Comparison of ENCODE assay signal across 22 cellular contexts in genomic region chr22:37068859-37069258, GRCh38. TPM values are rescaled to one million over a fixed set of nuclear protein-coding genes. Genes with fewer than 3 reads are reported as not detected.
DNase-seq lines count a peak whose midpoint lies in the region; ATAC-seq lines count a peak whose summit lies in the region.
"Had no signal": no experiment of that assay in that cellular context is flagged by ENCODE, and none has a peak within 500 bp of the region (broad histone marks: within the 10 kb centered on the region; RNA-seq: fewer than 3 reads in every experiment).

No MANE protein-coding gene starts in this region.

- ATAC-seq in GM18858 (IDR thresholded peaks at IDR 0.05; ENCODE audit: unreplicated experiment): no peak
- ATAC-seq: upper lobe of right lung had no signal

- peaks cover 2% of the 10 kb centered on the region for H3K36me3 Mint-ChIP-seq in activated naive CD4-positive, alpha-beta T cell treated with anti-CD3 and anti-CD28 coated beads for 36 hours (ENCODE audit: low read depth)

- peak; percentile 27 for DNase-seq in stimulated activated CD4-positive, alpha-beta T cell treated with anti-CD3 and anti-CD28 coated beads, Interleukin-15, amount 100 ng/mL, for 24 hours
- DNase-seq in stimulated activated CD4-positive, alpha-beta T cell treated with anti-CD3 and anti-CD28 coated beads, Interleukin-4, amount 100 ng/mL, for 1 hour: no peak
- DNase-seq in caudate nucleus (lab: John Stamatoyannopoulos, UW) (peak in 2 of 61 donors; percentile 37 to 57), iPS-NIHi11 (ENCODE audit: low spot score) (peak; percentile 86), NCI-H2029 (lab: John Stamatoyannopoulos, UW) (no peak), DMS79 (lab: John Stamatoyannopoulos, UW) (no peak)
- no peak for DNase-seq in activated naive CD4-positive, alpha-beta T cell treated with anti-CD3 and anti-CD28 coated beads for 36 hours
- DNase-seq: activated CD4-positive, alpha-beta T cell treated with anti-CD3 and anti-CD28 coated beads for 48 hours; activated naive CD4-positive, alpha-beta T cell; effector memory CD4-positive, alpha-beta T cell; EL; HFFc6; hippocampal formation; NCI-H1436 treated with DMSO at 0.1 percent for 48 hours; RPMI8226; stimulated activated CD4-positive, alpha-beta T cell treated with anti-CD3 and anti-CD28 coated beads, Interleukin-1b, Interleukin-23, amount 100 ng/mL, for 48 hours; stomach; upper lobe of right lung had no signal

- CTCF ChIA-PET in activated naive CD4-positive, alpha-beta T cell treated with anti-CD3 and anti-CD28 coated beads for 36 hours (lab: Charles Lee): interaction anchor here (1.4 kb wide), 1 partner anchor 130 kb away, joined by 3 read pairs; no protein-coding TSS in a partner anchor

- intact Hi-C loops in activated naive CD4-positive, alpha-beta T cell treated with anti-CD3 and anti-CD28 coated beads for 36 hours (cut with micrococcal nuclease): no loop called here

- peak overlapping the region; percentile 83 for H3K27ac ChIP-seq in caudate nucleus (ENCODE audit: low read depth, low read length)
- H3K27ac ChIP-seq: ascending aorta, stomach, upper lobe of right lung had no signal

- peaks cover 27% of the 10 kb centered on the region for H3K27me3 Mint-ChIP-seq in activated naive CD4-positive, alpha-beta T cell treated with anti-CD3 and anti-CD28 coated beads for 36 hours (ENCODE audit: low read depth)

- H3K9me3 Mint-ChIP-seq in activated naive CD4-positive, alpha-beta T cell treated with anti-CD3 and anti-CD28 coated beads for 36 hours: no peaks in the 10 kb centered on the region
- H3K9me3 Mint-ChIP-seq: HFFc6 had no signal

- H3K27ac Mint-ChIP-seq in activated naive CD4-positive, alpha-beta T cell treated with anti-CD3 and anti-CD28 coated beads for 36 hours: no peak overlapping the region
- H3K27ac Mint-ChIP-seq: HFFc6 had no signal

- no peak overlapping the region for H3K4me3 Mint-ChIP-seq in activated naive CD4-positive, alpha-beta T cell treated with anti-CD3 and anti-CD28 coated beads for 36 hours
- H3K4me3 Mint-ChIP-seq: HFFc6 had no signal

- no peaks in the 10 kb centered on the region for H3K4me1 Mint-ChIP-seq in activated naive CD4-positive, alpha-beta T cell treated with anti-CD3 and anti-CD28 coated beads for 36 hours (ENCODE audit: low read depth)

RNA-seq across cellular contexts. Expression of gene KCTD17, which starts 17.3 kb away (rescaled TPM):
- total RNA-seq in activated naive CD4-positive, alpha-beta T cell treated with anti-CD3 and anti-CD28 coated beads for 36 hours: 10 to 100 TPM; 22.6 to 23.1 TPM

RNA-seq across cellular contexts. Expression of gene TMPRSS6, which starts 40.7 kb away (rescaled TPM):
- 10 to 100 TPM; 10.7 to 10.9 TPM for total RNA-seq in activated naive CD4-positive, alpha-beta T cell treated with anti-CD3 and anti-CD28 coated beads for 36 hours
- total RNA-seq: ascending aorta, cerebellum, HFFc6, osteoblast had no signal

RNA-seq across cellular contexts. Expression of gene MPST, which starts 49.3 kb away (rescaled TPM):
- 1 to 10 TPM; 2.8 to 2.9 TPM for total RNA-seq in activated naive CD4-positive, alpha-beta T cell treated with anti-CD3 and anti-CD28 coated beads for 36 hours

RNA-seq across cellular contexts. Expression of gene TST, which starts 49.6 kb away (rescaled TPM):
- under 1 TPM; 0.38 to 0.44 TPM for total RNA-seq in activated naive CD4-positive, alpha-beta T cell treated with anti-CD3 and anti-CD28 coated beads for 36 hours

Comparison
In these comparisons a context has a peak if more than half of its experiments do, and no peak if none do; other contexts are left out.
1. DNase-seq: peak in stimulated activated CD4-positive, alpha-beta T cell treated with anti-CD3 and anti-CD28 coated beads, Interleukin-15, amount 100 ng/mL, for 24 hours (single experiment) and iPS-NIHi11 (single experiment); none in stimulated activated CD4-positive, alpha-beta T cell treated with anti-CD3 and anti-CD28 coated beads, Interleukin-4, amount 100 ng/mL, for 1 hour (single experiment), activated naive CD4-positive, alpha-beta T cell treated with anti-CD3 and anti-CD28 coated beads for 36 hours (single experiment), NCI-H2029 (single experiment) and DMS79 (single experiment).